In the genomic region with DNA sequence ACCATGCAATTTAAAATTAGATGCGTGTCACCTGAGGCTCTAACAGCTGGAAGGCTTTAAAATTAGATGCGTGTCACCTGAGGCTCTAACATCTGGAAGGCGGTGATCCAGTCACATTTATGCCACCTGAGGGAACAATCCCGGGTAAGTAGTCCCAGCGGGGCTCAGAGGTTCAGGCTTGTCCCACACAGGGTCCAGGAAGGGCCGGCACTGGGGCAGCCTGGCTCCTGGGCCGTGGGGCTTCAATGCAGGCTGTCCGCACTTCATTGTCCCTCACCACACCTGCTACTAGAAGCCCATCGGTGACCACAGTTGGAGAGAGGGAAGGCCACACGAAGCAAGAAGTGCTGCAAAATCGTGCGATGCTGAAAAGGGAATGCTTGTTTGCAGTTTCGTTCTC, we compare ENCODE assay signal across 1 cellular context.
TF ChIP-seq lines count a peak whose summit lies in the region.

No MANE protein-coding gene starts in this region.

TF ChIP-seq in HepG2, 621 proteins besides CTCF, POLR2A, EP300 and RAD21 (continued from another document):
- TF ChIP-seq U2AF1 (optimal IDR thresholded peaks at IDR 0.05; ENCODE audit: low read depth, low read length), result no peak
- no peak for TF ChIP-seq ZFP91 (CRISPR knock-in tag; IDR thresholded peaks at IDR 0.05; ENCODE audit: borderline replicate concordance)
- TF ChIP-seq ZNF816 (CRISPR knock-in tag; IDR thresholded peaks at IDR 0.05; ENCODE audit: borderline replicate concordance), result no peak
- no peak for TF ChIP-seq MZF1 (CRISPR knock-in tag; IDR thresholded peaks at IDR 0.05; ENCODE audit: borderline replicate concordance)
- TF ChIP-seq, protein P1, sequence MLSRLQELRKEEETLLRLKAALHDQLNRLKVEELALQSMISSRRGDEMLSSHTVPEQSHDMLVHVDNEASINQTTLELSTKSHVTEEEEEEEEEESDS (CRISPR knock-in tag; IDR thresholded peaks at IDR 0.05; ENCODE audit: borderline replicate concordance), result no peak
- TF ChIP-seq SNAI1 (CRISPR knock-in tag; IDR thresholded peaks at IDR 0.05; ENCODE audit: borderline replicate concordance), result no peak
